8 cellular contexts compared by ENCODE assay signal in genomic region chr9:96654450-96655197, GRCh38. TPM values are rescaled to one million over a fixed set of nuclear protein-coding genes. Genes with fewer than 3 reads are reported as not detected.
DNase-seq lines count a peak whose midpoint lies in the region; ATAC-seq and TF ChIP-seq lines count a peak whose summit lies in the region.

No MANE protein-coding gene starts in this region.

- no peaks in the 10 kb centered on the region for H3K27me3 ChIP-seq in CD4-positive, alpha-beta T cell (ENCODE audit: control insufficient read depth, insufficient read depth, low read length)

- CTCF ChIA-PET in CD4-positive, alpha-beta T cell (lab: Charles Lee): interaction anchor here (1.1 to 2.0 kb wide), 4 partner anchors 12 to 327 kb away, joined by 3 to 6 read pairs (median 4); no protein-coding TSS in a partner anchor

- TF ChIP-seq CTCF in CD4-positive, alpha-beta T cell (IDR thresholded peaks at IDR 0.05): no peak
- peak; percentile 3 for TF ChIP-seq CTCF in fibroblast of the aortic adventitia (IDR thresholded peaks at IDR 0.05; ENCODE audit: insufficient read depth, low read length)

- H3K27me3 Mint-ChIP-seq in CD4-positive, alpha-beta T cell: no peaks in the 10 kb centered on the region
- peaks cover 6 to 7% of the 10 kb centered on the region in 2 donors for H3K27me3 Mint-ChIP-seq in natural killer cell treated with Interleukin-12 subunit alpha and Interleukin-12 subunit beta and Interleukin-15 and Interleukin-18, amount 100 ng/mL, for 72 hours
- H3K27me3 Mint-ChIP-seq in stimulated activated naive B cell treated with anti-CD40 and anti-IgM and Interleukin-4, amounts not matched to agents 10 μg/mL and 1 μg/mL and 100 μg/mL, for 72 hours: peaks cover 0 to 13% of the 10 kb centered on the region in 2 donors

- peaks cover 31% of the 10 kb centered on the region for H3K36me3 Mint-ChIP-seq in CD4-positive, alpha-beta T cell (ENCODE audit: low read depth)
- peaks cover 4% of the 10 kb centered on the region for H3K36me3 Mint-ChIP-seq in natural killer cell treated with Interleukin-12 subunit alpha and Interleukin-12 subunit beta and Interleukin-15 and Interleukin-18, amount 100 ng/mL, for 72 hours
- peaks cover 2 to 18% of the 10 kb centered on the region in 2 donors for H3K36me3 Mint-ChIP-seq in stimulated activated naive B cell treated with anti-CD40 and anti-IgM and Interleukin-4, amounts not matched to agents 10 μg/mL and 1 μg/mL and 100 μg/mL, for 72 hours

- peaks cover 32% of the 10 kb centered on the region for H3K4me1 Mint-ChIP-seq in CD4-positive, alpha-beta T cell (ENCODE audit: low read depth)
- peaks cover 19 to 20% of the 10 kb centered on the region in 2 donors for H3K4me1 Mint-ChIP-seq in natural killer cell treated with Interleukin-12 subunit alpha and Interleukin-12 subunit beta and Interleukin-15 and Interleukin-18, amount 100 ng/mL, for 72 hours (ENCODE audit: low read depth in 2 of 2)
- peaks cover 13 to 27% of the 10 kb centered on the region in 2 donors for H3K4me1 Mint-ChIP-seq in stimulated activated naive B cell treated with anti-CD40 and anti-IgM and Interleukin-4, amounts not matched to agents 10 μg/mL and 1 μg/mL and 100 μg/mL, for 72 hours

- H3K4me3 ChIP-seq in fibroblast of the aortic adventitia (ENCODE audit: low read depth, low read length): peak overlapping the region; percentile 78

- intact Hi-C loops in CD4-positive, alpha-beta T cell (cut with DNase I, micrococcal nuclease): loop anchor here (1.0 to 5.0 kb wide), 5 partner anchors 87 to 238 kb away; partner anchors contain the start of genes HABP4 (in 1 of the 2) and ZNF510 (in 1 of the 2)

- DNase-seq in CD4-positive, alpha-beta T cell: peak; percentile 43 to 88 (median 66)
- DNase-seq in HuH-7 (ENCODE audit: low spot score) (peak; percentile 71), RPMI7951 (ENCODE audit: low read depth) (peak; percentile 86), fibroblast of the aortic adventitia (ENCODE audit: low read depth) (peak; percentile 95)
- DNase-seq in activated effector memory CD4-positive, alpha-beta T cell treated with Interleukin-2 at 50 U/mL for 16 hours: peak; percentile 49
- DNase-seq in natural killer cell treated with Interleukin-12 subunit alpha and Interleukin-12 subunit beta and Interleukin-15 and Interleukin-18, amount 100 ng/mL, for 72 hours (ENCODE audit: low spot score): peak; percentile 77
- peak; percentile 71 for DNase-seq in stimulated activated naive B cell treated with anti-CD40 and anti-IgM and Interleukin-4, amounts not matched to agents 10 μg/mL and 1 μg/mL and 100 μg/mL, for 72 hours

- H3K9me3 Mint-ChIP-seq in CD4-positive, alpha-beta T cell: no peaks in the 10 kb centered on the region
- no peaks in the 10 kb centered on the region for H3K9me3 Mint-ChIP-seq in natural killer cell treated with Interleukin-12 subunit alpha and Interleukin-12 subunit beta and Interleukin-15 and Interleukin-18, amount 100 ng/mL, for 72 hours
- no peaks in the 10 kb centered on the region for H3K9me3 Mint-ChIP-seq in stimulated activated naive B cell treated with anti-CD40 and anti-IgM and Interleukin-4, amounts not matched to agents 10 μg/mL and 1 μg/mL and 100 μg/mL, for 72 hours

- H3K27ac ChIP-seq in CD4-positive, alpha-beta T cell (ENCODE audit: low read depth, low read length): peak overlapping the region; percentile 52

- peak; percentile 87 for ATAC-seq in CD4-positive, alpha-beta T cell (ENCODE audit: poor library complexity)
- peak; percentile 51 for ATAC-seq in GM21360 (IDR thresholded peaks at IDR 0.05; ENCODE audit: unreplicated experiment)
- ATAC-seq in natural killer cell treated with Interleukin-12 subunit alpha and Interleukin-12 subunit beta and Interleukin-15 and Interleukin-18, amount 100 ng/mL, for 72 hours: peak; percentile 70 to 72
- peak; percentile 70 to 79 for ATAC-seq in stimulated activated naive B cell treated with anti-CD40 and anti-IgM and Interleukin-4, amounts not matched to agents 10 μg/mL and 1 μg/mL and 100 μg/mL, for 72 hours (replicated peaks)

- H3K27ac Mint-ChIP-seq in CD4-positive, alpha-beta T cell: peak overlapping the region; percentile 93
- H3K27ac Mint-ChIP-seq in natural killer cell treated with Interleukin-12 subunit alpha and Interleukin-12 subunit beta and Interleukin-15 and Interleukin-18, amount 100 ng/mL, for 72 hours: peak overlapping the region; percentile 55 to 74
- peak overlapping the region; percentile 97 for H3K27ac Mint-ChIP-seq in stimulated activated naive B cell treated with anti-CD40 and anti-IgM and Interleukin-4, amounts not matched to agents 10 μg/mL and 1 μg/mL and 100 μg/mL, for 72 hours

- H3K4me3 Mint-ChIP-seq in CD4-positive, alpha-beta T cell: peak overlapping the region; percentile 90
- peak overlapping the region; percentile 84 for H3K4me3 Mint-ChIP-seq in natural killer cell treated with Interleukin-12 subunit alpha and Interleukin-12 subunit beta and Interleukin-15 and Interleukin-18, amount 100 ng/mL, for 72 hours
- peak overlapping the region; percentile 85 to 87 for H3K4me3 Mint-ChIP-seq in stimulated activated naive B cell treated with anti-CD40 and anti-IgM and Interleukin-4, amounts not matched to agents 10 μg/mL and 1 μg/mL and 100 μg/mL, for 72 hours

- H3K9me3 ChIP-seq in CD4-positive, alpha-beta T cell (ENCODE audit: control insufficient read depth, low read length): no peaks in the 10 kb centered on the region

- POLR2A ChIA-PET in CD4-positive, alpha-beta T cell (lab: Charles Lee): interaction anchor here (0.6 to 3.1 kb wide), 5 partner anchors 11 to 1694 kb away, joined by 3 to 12 read pairs (median 3); partner anchors contain the start of gene HABP4

RNA-seq across cellular contexts. Expression of gene PRXL2C, which starts 0.5 kb away (rescaled TPM):
- total RNA-seq in CD4-positive, alpha-beta T cell: 10 to 100 TPM; 25.0 to 25.4 TPM
- total RNA-seq in RPMI7951 (2014; rRNA removed; shearing (Covaris generic)): 23.7 and 26.7 TPM in 2 replicates
- 12.8 and 40.0 TPM in 2 replicates for total RNA-seq in fibroblast of the aortic adventitia (ENCODE audit: low replicate concordance)
- 1 to 10 TPM; 2.5 to 4.8 TPM for total RNA-seq in natural killer cell treated with Interleukin-12 subunit alpha and Interleukin-12 subunit beta and Interleukin-15 and Interleukin-18, amount 100 ng/mL, for 72 hours

RNA-seq across cellular contexts. Expression of gene CDC14B, which starts 35.0 kb away (rescaled TPM):
- total RNA-seq in CD4-positive, alpha-beta T cell: 1 to 10 TPM; 3.5 TPM
- total RNA-seq in RPMI7951 (2014; rRNA removed; shearing (Covaris generic)): 14.0 and 15.5 TPM in 2 replicates
- 30.3 and 31.5 TPM in 2 replicates for total RNA-seq in fibroblast of the aortic adventitia (ENCODE audit: low replicate concordance)
- total RNA-seq in natural killer cell treated with Interleukin-12 subunit alpha and Interleukin-12 subunit beta and Interleukin-15 and Interleukin-18, amount 100 ng/mL, for 72 hours: 1 to 10 TPM in 1 of 2 donors, under 1 TPM in 1; 0.45 to 3.1 TPM

Comparison
In these comparisons a context has a peak if more than half of its experiments do, and no peak if none do; other contexts are left out.
1. Peak in every context shown above with its lines: DNase-seq, ATAC-seq, H3K4me3 ChIP-seq and H3K27ac ChIP-seq.